ENCODE assay signal across 7 cellular contexts in the genomic region with DNA sequence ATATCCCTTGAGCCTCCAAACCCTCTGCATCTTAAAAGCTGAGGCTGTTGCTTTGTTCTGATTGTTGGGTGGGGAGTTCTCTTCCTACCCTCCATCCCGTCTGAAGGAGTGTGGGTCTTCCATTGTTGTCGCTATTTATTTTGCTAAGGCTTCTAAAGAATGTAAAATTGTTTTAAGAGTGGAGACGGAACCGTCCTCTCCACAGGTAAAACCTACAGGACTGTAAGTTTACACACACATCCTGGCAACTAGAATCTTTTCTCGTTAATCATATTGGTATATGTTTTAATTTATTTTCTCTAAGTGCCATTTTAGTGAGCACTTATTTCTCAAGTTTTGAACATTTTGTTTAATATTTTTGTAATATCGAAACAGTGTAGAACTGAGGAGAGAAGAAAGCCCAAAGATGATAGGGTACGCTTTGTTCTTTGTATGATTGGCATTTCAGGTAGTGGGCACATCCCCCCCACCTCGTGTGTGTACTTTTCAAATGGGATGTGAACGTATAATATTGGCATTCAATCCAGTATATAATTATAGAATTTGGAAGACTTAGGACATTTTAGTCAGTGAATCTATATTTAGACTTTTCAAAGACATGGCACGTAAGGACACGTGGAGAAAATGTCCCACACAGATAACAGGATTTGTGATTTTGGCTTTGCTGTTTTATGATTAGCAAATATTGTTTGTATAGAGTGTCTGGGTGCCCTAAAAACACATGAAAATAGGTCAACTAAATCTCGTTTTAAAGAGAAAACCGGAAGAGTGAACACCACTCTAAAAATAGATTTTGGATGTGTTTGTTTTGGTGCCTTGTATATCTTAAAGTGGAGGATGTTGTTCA. TPM values are rescaled to one million over a fixed set of nuclear protein-coding genes. Genes with fewer than 3 reads are reported as not detected.
DNase-seq lines count a peak whose midpoint lies in the region; ATAC-seq, FAIRE-seq and TF ChIP-seq lines count a peak whose summit lies in the region.

No MANE protein-coding gene starts in this region.

- no peaks in the 10 kb centered on the region for H3K36me3 ChIP-seq in KOPT-K1 (ENCODE audit: insufficient read depth, low read length)
- H3K36me3 ChIP-seq in K562 (ENCODE audit: control insufficient read depth, insufficient read depth, low read length): no peaks in the 10 kb centered on the region
- no peaks in the 10 kb centered on the region for H3K36me3 ChIP-seq in lung (ENCODE audit: control insufficient read depth in 2 of 2, insufficient read depth in 2 of 2, low read length in 2 of 2)
- no peaks in the 10 kb centered on the region for H3K36me3 ChIP-seq in upper lobe of left lung

- H3K4me2 ChIP-seq in K562 (ENCODE audit: insufficient read depth, low read length): peak overlapping the region; percentile 95

- in situ Hi-C loops in K562 (cut with MboI): no loop called here

- POLR2A ChIA-PET in K562 (lab: Yijun Ruan, JAX): interaction anchor here (0.7 to 2.2 kb wide), 3 partner anchors 8 to 1419 kb away, joined by 3 to 14 read pairs (median 10); no protein-coding TSS in a partner anchor

- H3K9ac ChIP-seq in K562 (ENCODE audit: insufficient read depth in 1 of 2, low read depth in 2 of 2, low read length in 2 of 2): peak overlapping the region; percentile 91 to 99

- TF ChIP-seq POLR2A in K562 (conservative IDR thresholded peaks at IDR 0.05): no peak
- no peak for TF ChIP-seq POLR2A in upper lobe of left lung (IDR thresholded peaks at IDR 0.05)

- TF ChIP-seq EP300 in K562 (IDR thresholded peaks at IDR 0.05; ENCODE audit: low read length) (no peak), upper lobe of left lung (IDR thresholded peaks at IDR 0.05) (no peak)

- H3K27ac ChIP-seq in KOPT-K1 (ENCODE audit: low read depth, low read length, poor library complexity, severe bottlenecking): peak overlapping the region; percentile 81
- H3K27ac ChIP-seq in K562 (ENCODE audit: extremely low read depth, low read depth, low read length): peak overlapping the region; percentile 88
- peak overlapping the region; percentile 98 to 99 for H3K27ac ChIP-seq in lung (ENCODE audit: low read depth in 1 of 2, low read length in 1 of 2)
- peak overlapping the region; percentile 99 to 100 (median 100) for H3K27ac ChIP-seq in upper lobe of left lung

- H3K9me1 ChIP-seq in K562 (ENCODE audit: control insufficient read depth, insufficient read depth, low read length): no peaks in the 10 kb centered on the region

- TSS peak; percentile 40 for BruUV-seq in K562 (replicated peaks; lab: Mats Ljungman, UMichigan)

- peaks cover 62% of the 10 kb centered on the region for H3K79me2 ChIP-seq in K562 (ENCODE audit: control insufficient read depth, insufficient read depth, low read length)

- ATAC-seq in K562 (peak; percentile 24), lung (ENCODE audit: insufficient read depth, low FRiP score) (no peak), upper lobe of left lung (ENCODE audit: low FRiP score in 2 of 2) (peak in 1 of 2 donors; percentile 24), HG03097 (IDR thresholded peaks at IDR 0.05; ENCODE audit: low FRiP score, unreplicated experiment) (no peak)

- under 1% methylated on average over 13 of the region's 13 CpGs for WGBS in K562 (ENCODE audit: insufficient coverage, low coverage, missing lambda C conversion rate)
- 2 to 4% methylated on average over 13 of the region's 13 CpGs for WGBS in lung, 2 donors
- WGBS in upper lobe of left lung, 2 donors: 1 to 2% methylated on average over 13 of the region's 13 CpGs

- H3K4me3 ChIP-seq in K562 (peak overlapping the region; percentile 78), lung (peak overlapping the region; percentile 87), upper lobe of left lung (peak overlapping the region; percentile 78 to 92 (median 84))

- intact Hi-C loops in K562 (cut with micrococcal nuclease): loop anchor here (2.0 to 5.0 kb wide), 2 partner anchors 76 to 77 kb away; no protein-coding TSS in a partner anchor

- peak overlapping the region; percentile 100 for H2AFZ ChIP-seq in K562 (ENCODE audit: low read depth, low read length)

- no peak for TF ChIP-seq CTCF in K562 (IDR thresholded peaks at IDR 0.05 in 2 of 3, conservative IDR thresholded peaks at IDR 0.05 in 1 of 3; ENCODE audit: insufficient read depth in 2 of 3, low read depth in 1 of 3, low read length in 3 of 3)
- TF ChIP-seq CTCF in lung (IDR thresholded peaks at IDR 0.05; ENCODE audit: control extremely low read depth, extremely low read depth): no peak
- TF ChIP-seq CTCF in upper lobe of left lung (IDR thresholded peaks at IDR 0.05): no peak

- no peaks in the 10 kb centered on the region for H3K27me3 ChIP-seq in K562 (ENCODE audit: control insufficient read depth in 2 of 2, insufficient read depth in 2 of 2, low read length in 2 of 2)
- H3K27me3 ChIP-seq in lung (ENCODE audit: control insufficient read depth, insufficient read depth): no peaks in the 10 kb centered on the region
- no peaks in the 10 kb centered on the region for H3K27me3 ChIP-seq in upper lobe of left lung

- H4K20me1 ChIP-seq in K562 (replicated peaks; ENCODE audit: control insufficient read depth, insufficient read depth, low read length): peaks cover 7% of the 10 kb centered on the region; the same call in 1 of the 2 replicates

- no peak for TF ChIP-seq RAD21 in K562 (CRISPR knock-in tag; conservative IDR thresholded peaks at IDR 0.05 in 1 of 2, IDR thresholded peaks at IDR 0.05 in 1 of 2)

- peaks cover 0 to 8% of the 10 kb centered on the region in 2 experiments; a peak in 4 of 5 replicates for H3K4me1 ChIP-seq in K562 (replicated peaks in 1 of 2; ENCODE audit: control insufficient read depth in 2 of 2, insufficient read depth in 2 of 2, low read length in 2 of 2)
- peaks cover 0 to 9% of the 10 kb centered on the region in 2 donors for H3K4me1 ChIP-seq in lung (ENCODE audit: control insufficient read depth in 2 of 2, insufficient read depth in 2 of 2, low read length in 2 of 2)
- peaks cover 33 to 39% (median 36%) of the 10 kb centered on the region in 4 donors for H3K4me1 ChIP-seq in upper lobe of left lung

- FAIRE-seq in GM19239 (lab: Jason Lieb, UNC) (peak; percentile 95), K562 (lab: Jason Lieb, UNC) (peak; percentile 69)

- DNase-seq in GM19239 (ENCODE audit: insufficient read length, low spot score) (no peak), K562 (ENCODE audit: extremely low read depth in 1 of 4, low spot score in 3 of 4) (peak in 1 of 4 experiments; percentile 16), lung (ENCODE audit: low spot score) (no peak), upper lobe of left lung (no peak), SHP77 treated with DMSO at 0.1 percent for 48 hours (lab: John Stamatoyannopoulos, UW) (no peak)

- H3K9me3 ChIP-seq in KOPT-K1 (ENCODE audit: insufficient read depth, low read length, poor library complexity, severe bottlenecking) (no peaks in the 10 kb centered on the region), K562 (replicated peaks; ENCODE audit: control insufficient read depth, insufficient read depth, low read depth, low read length) (no peaks in the 10 kb centered on the region), lung (ENCODE audit: control insufficient read depth in 2 of 2, insufficient read depth in 1 of 2, low read length in 1 of 2) (no peaks in the 10 kb centered on the region), upper lobe of left lung (no peaks in the 10 kb centered on the region)

- CTCF ChIA-PET in K562 (lab: Yijun Ruan, JAX; ENCODE audit: low intra/inter-chr PET ratio): no interaction called here

TF ChIP-seq in K562, 482 proteins besides CTCF, POLR2A, EP300 and RAD21 (continues in another document):
- TF ChIP-seq PTBP1 (IDR thresholded peaks at IDR 0.05; ENCODE audit: low read depth, low read length) (no peak), TBL1XR1 (IDR thresholded peaks at IDR 0.05; ENCODE audit: low read length in 2 of 2) (0 out of 4 replicates have a peak, but pooled peaks of 1 of the 2 experiments have one; percentile 12)
- TF ChIP-seq, protein P1, sequence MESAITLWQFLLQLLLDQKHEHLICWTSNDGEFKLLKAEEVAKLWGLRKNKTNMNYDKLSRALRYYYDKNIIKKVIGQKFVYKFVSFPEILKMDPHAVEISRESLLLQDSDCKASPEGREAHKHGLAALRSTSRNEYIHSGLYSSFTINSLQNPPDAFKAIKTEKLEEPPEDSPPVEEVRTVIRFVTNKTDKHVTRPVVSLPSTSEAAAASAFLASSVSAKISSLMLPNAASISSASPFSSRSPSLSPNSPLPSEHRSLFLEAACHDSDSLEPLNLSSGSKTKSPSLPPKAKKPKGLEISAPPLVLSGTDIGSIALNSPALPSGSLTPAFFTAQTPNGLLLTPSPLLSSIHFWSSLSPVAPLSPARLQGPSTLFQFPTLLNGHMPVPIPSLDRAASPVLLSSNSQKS (CRISPR knock-in tag; IDR thresholded peaks at IDR 0.05): no peak
- TF ChIP-seq, protein P2, sequence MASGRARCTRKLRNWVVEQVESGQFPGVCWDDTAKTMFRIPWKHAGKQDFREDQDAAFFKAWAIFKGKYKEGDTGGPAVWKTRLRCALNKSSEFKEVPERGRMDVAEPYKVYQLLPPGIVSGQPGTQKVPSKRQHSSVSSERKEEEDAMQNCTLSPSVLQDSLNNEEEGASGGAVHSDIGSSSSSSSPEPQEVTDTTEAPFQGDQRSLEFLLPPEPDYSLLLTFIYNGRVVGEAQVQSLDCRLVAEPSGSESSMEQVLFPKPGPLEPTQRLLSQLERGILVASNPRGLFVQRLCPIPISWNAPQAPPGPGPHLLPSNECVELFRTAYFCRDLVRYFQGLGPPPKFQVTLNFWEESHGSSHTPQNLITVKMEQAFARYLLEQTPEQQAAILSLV (tag; IDR thresholded peaks at IDR 0.05): no peak

RNA-seq across cellular contexts. Expression of gene RNF146, which starts 1.3 kb away (rescaled TPM):
- total RNA-seq in K562 (2011; cell fraction: chromatin; rRNA removed; ENCODE audit: low replicate concordance): 16.8 and 55.6 TPM in 2 replicates
- 8.3 and 12.8 TPM in 2 replicates for total RNA-seq in K562 (2011; cell fraction: nucleolus; rRNA removed)
- total RNA-seq in K562 (2011; cell fraction: nucleoplasm; rRNA removed): 27.6 and 30.7 TPM in 2 replicates
- total RNA-seq in K562 (2014; rRNA removed) (15.0 and 16.2 TPM in 2 replicates), K562 (2014; rRNA removed; fragmentation: Illumina TruSeq; extraction: Trizol) (17.8 and 18.6 TPM in 2 replicates), K562 (2015; rRNA removed; fragmentation: Illumina TruSeq; extraction: Trizol) (17.7 and 19.8 TPM in 2 replicates), K562 (2021) (13.1 and 15.4 TPM in 2 replicates), lung (10 to 100 TPM; 38.9 to 89.4 TPM), upper lobe of left lung (100 to 1,000 TPM in 1 of 6 donors, 10 to 100 TPM in 5; 28.1 to 106 (median 53.0) TPM)
- polyA plus RNA-seq in K562 (2011; rRNA removed) (30.2 and 30.5 TPM in 2 replicates), K562 (2014; fragmentation: Illumina TruSeq; extraction: Trizol) (14.5 and 17.5 TPM in 2 replicates), K562 (2014; fragmentation: Nextera tagmentation; extraction: Ambion mirVana) (10 to 100 TPM in 1 of 2 experiments, 1 to 10 TPM in 1; 8.4 to 14.7 TPM), K562 (2014; rRNA removed) (20.2 and 21.4 TPM in 2 replicates), lung (10 to 100 TPM; 30.4 to 30.9 TPM)
- polyA plus RNA-seq in K562 (2011; cell fraction: cytosol; rRNA removed): 6.7 and 14.4 TPM in 2 replicates
- polyA plus RNA-seq in K562 (2011; cell fraction: nucleus; rRNA removed): 44.3 and 58.3 TPM in 2 replicates
- polyA plus RNA-seq in K562 (2012): 16.7 and 17.2 TPM in 2 replicates
- polyA minus RNA-seq in K562 (2011; rRNA and poly(A)+ RNA removed): 25.3 and 33.9 TPM in 2 replicates
- 8.8 and 9.2 TPM in 2 replicates for polyA minus RNA-seq in K562 (2011; cell fraction: cytosol; rRNA and poly(A)+ RNA removed)
- polyA minus RNA-seq in K562 (2011; cell fraction: nucleus; rRNA and poly(A)+ RNA removed): 32.4 and 56.0 TPM in 2 replicates
